Comparison of ENCODE assay signal across 5 cellular contexts in genomic region chr22:21096878-21097277, GRCh38. TPM values are rescaled to one million over a fixed set of nuclear protein-coding genes. Genes with fewer than 3 reads are reported as not detected.
"Had no signal": no experiment of that assay in that cellular context is flagged by ENCODE, and none has a peak within 500 bp of the region (broad histone marks: within the 10 kb centered on the region; RNA-seq: fewer than 3 reads in every experiment).

No MANE protein-coding gene starts in this region.

RNA-seq across cellular contexts. Expression of gene LRRC74B, which starts 51.1 kb away (rescaled TPM):
- total RNA-seq: HepG2, HT-29, HT1080, IMR-90 had no signal
- polyA plus RNA-seq: HepG2, IgD-negative memory B cell, IMR-90 had no signal
